In the genomic region with DNA sequence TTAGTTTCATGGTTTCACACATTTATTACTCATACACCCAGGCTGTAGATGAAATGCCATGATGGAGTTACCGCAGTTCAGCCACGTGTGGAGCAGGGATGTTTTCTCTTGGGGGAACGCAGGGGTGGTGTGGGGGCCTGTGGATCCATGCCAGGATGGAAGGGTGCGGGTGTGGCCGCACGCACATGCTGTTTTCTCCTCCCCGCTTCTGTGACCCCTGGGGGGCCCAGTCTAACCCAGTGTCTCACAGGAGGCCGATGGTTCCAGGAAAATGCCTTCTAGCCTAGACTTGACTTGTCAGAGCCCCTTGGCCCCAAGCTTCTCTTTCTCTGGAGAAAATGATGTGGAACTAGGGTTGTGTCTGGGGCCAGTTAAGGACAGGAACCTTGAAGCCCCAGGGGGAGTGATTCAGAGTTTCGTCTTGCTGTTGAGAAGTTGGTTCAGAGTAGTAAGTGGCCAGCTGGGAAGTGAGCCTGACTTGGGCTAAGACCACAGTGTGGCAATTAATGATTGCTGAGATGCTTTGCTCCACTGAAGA, we compare ENCODE assay signal across 1 cellular context.
TF ChIP-seq lines count a peak whose summit lies in the region.

No MANE protein-coding gene starts in this region.

TF ChIP-seq in K562, 482 proteins besides CTCF, POLR2A, EP300 and RAD21 (continued from another document and continues in another):
- TF ChIP-seq, protein P1, sequence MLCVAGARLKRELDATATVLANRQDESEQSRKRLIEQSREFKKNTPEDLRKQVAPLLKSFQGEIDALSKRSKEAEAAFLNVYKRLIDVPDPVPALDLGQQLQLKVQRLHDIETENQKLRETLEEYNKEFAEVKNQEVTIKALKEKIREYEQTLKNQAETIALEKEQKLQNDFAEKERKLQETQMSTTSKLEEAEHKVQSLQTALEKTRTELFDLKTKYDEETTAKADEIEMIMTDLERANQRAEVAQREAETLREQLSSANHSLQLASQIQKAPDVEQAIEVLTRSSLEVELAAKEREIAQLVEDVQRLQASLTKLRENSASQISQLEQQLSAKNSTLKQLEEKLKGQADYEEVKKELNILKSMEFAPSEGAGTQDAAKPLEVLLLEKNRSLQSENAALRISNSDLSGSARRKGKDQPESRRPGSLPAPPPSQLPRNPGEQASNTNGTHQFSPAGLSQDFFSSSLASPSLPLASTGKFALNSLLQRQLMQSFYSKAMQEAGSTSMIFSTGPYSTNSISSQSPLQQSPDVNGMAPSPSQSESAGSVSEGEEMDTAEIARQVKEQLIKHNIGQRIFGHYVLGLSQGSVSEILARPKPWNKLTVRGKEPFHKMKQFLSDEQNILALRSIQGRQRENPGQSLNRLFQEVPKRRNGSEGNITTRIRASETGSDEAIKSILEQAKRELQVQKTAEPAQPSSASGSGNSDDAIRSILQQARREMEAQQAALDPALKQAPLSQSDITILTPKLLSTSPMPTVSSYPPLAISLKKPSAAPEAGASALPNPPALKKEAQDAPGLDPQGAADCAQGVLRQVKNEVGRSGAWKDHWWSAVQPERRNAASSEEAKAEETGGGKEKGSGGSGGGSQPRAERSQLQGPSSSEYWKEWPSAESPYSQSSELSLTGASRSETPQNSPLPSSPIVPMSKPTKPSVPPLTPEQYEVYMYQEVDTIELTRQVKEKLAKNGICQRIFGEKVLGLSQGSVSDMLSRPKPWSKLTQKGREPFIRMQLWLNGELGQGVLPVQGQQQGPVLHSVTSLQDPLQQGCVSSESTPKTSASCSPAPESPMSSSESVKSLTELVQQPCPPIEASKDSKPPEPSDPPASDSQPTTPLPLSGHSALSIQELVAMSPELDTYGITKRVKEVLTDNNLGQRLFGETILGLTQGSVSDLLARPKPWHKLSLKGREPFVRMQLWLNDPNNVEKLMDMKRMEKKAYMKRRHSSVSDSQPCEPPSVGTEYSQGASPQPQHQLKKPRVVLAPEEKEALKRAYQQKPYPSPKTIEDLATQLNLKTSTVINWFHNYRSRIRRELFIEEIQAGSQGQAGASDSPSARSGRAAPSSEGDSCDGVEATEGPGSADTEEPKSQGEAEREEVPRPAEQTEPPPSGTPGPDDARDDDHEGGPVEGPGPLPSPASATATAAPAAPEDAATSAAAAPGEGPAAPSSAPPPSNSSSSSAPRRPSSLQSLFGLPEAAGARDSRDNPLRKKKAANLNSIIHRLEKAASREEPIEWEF (CRISPR knock-in tag; IDR thresholded peaks at IDR 0.05) = peak; percentile 10
- no peak for TF ChIP-seq CBFB (CRISPR knock-in tag; IDR thresholded peaks at IDR 0.05)
- TF ChIP-seq HNRNPH1 (optimal IDR thresholded peaks at IDR 0.05; ENCODE audit: low read depth, low read length) = no peak
- no peak for TF ChIP-seq RCOR1 (IDR thresholded peaks at IDR 0.05; ENCODE audit: borderline replicate concordance in 1 of 2, low read depth in 2 of 2, low read length in 2 of 2)
- TF ChIP-seq, protein P2, sequence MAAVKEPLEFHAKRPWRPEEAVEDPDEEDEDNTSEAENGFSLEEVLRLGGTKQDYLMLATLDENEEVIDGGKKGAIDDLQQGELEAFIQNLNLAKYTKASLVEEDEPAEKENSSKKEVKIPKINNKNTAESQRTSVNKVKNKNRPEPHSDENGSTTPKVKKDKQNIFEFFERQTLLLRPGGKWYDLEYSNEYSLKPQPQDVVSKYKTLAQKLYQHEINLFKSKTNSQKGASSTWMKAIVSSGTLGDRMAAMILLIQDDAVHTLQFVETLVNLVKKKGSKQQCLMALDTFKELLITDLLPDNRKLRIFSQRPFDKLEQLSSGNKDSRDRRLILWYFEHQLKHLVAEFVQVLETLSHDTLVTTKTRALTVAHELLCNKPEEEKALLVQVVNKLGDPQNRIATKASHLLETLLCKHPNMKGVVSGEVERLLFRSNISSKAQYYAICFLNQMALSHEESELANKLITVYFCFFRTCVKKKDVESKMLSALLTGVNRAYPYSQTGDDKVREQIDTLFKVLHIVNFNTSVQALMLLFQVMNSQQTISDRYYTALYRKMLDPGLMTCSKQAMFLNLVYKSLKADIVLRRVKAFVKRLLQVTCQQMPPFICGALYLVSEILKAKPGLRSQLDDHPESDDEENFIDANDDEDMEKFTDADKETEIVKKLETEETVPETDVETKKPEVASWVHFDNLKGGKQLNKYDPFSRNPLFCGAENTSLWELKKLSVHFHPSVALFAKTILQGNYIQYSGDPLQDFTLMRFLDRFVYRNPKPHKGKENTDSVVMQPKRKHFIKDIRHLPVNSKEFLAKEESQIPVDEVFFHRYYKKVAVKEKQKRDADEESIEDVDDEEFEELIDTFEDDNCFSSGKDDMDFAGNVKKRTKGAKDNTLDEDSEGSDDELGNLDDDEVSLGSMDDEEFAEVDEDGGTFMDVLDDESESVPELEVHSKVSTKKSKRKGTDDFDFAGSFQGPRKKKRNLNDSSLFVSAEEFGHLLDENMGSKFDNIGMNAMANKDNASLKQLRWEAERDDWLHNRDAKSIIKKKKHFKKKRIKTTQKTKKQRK (IDR thresholded peaks at IDR 0.05; ENCODE audit: borderline replicate concordance, low read depth, low read length) = no peak
- no peak for TF ChIP-seq ILF3 (IDR thresholded peaks at IDR 0.05; ENCODE audit: borderline replicate concordance)
- no peak for TF ChIP-seq ZNF644 (tag; IDR thresholded peaks at IDR 0.05; ENCODE audit: low read depth)
- TF ChIP-seq NEUROD1 (IDR thresholded peaks at IDR 0.05; ENCODE audit: borderline replicate concordance, low read depth, low read length, partially characterized antibody) = no peak
- TF ChIP-seq KHSRP (IDR thresholded peaks at IDR 0.05) = no peak
- TF ChIP-seq, protein P3, sequence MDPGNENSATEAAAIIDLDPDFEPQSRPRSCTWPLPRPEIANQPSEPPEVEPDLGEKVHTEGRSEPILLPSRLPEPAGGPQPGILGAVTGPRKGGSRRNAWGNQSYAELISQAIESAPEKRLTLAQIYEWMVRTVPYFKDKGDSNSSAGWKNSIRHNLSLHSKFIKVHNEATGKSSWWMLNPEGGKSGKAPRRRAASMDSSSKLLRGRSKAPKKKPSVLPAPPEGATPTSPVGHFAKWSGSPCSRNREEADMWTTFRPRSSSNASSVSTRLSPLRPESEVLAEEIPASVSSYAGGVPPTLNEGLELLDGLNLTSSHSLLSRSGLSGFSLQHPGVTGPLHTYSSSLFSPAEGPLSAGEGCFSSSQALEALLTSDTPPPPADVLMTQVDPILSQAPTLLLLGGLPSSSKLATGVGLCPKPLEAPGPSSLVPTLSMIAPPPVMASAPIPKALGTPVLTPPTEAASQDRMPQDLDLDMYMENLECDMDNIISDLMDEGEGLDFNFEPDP (CRISPR knock-in tag; IDR thresholded peaks at IDR 0.05) = no peak
- TF ChIP-seq ZNF197 (CRISPR knock-in tag; IDR thresholded peaks at IDR 0.05; ENCODE audit: low read depth) = no peak
- TF ChIP-seq, protein P4, sequence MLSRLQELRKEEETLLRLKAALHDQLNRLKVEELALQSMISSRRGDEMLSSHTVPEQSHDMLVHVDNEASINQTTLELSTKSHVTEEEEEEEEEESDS (CRISPR knock-in tag; IDR thresholded peaks at IDR 0.05) = no peak
- no peak for TF ChIP-seq RBBP5 (IDR thresholded peaks at IDR 0.05; ENCODE audit: borderline replicate concordance, insufficient read depth, low read length, poor library complexity, severe bottlenecking)
- TF ChIP-seq, protein P5, sequence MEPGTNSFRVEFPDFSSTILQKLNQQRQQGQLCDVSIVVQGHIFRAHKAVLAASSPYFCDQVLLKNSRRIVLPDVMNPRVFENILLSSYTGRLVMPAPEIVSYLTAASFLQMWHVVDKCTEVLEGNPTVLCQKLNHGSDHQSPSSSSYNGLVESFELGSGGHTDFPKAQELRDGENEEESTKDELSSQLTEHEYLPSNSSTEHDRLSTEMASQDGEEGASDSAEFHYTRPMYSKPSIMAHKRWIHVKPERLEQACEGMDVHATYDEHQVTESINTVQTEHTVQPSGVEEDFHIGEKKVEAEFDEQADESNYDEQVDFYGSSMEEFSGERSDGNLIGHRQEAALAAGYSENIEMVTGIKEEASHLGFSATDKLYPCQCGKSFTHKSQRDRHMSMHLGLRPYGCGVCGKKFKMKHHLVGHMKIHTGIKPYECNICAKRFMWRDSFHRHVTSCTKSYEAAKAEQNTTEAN (CRISPR knock-in tag; IDR thresholded peaks at IDR 0.05) = no peak
- TF ChIP-seq, protein P6, sequence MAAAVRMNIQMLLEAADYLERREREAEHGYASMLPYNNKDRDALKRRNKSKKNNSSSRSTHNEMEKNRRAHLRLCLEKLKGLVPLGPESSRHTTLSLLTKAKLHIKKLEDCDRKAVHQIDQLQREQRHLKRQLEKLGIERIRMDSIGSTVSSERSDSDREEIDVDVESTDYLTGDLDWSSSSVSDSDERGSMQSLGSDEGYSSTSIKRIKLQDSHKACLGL (CRISPR knock-in tag; IDR thresholded peaks at IDR 0.05; ENCODE audit: borderline replicate concordance, poor library complexity, severe bottlenecking) = no peak
- TF ChIP-seq, protein P7, sequence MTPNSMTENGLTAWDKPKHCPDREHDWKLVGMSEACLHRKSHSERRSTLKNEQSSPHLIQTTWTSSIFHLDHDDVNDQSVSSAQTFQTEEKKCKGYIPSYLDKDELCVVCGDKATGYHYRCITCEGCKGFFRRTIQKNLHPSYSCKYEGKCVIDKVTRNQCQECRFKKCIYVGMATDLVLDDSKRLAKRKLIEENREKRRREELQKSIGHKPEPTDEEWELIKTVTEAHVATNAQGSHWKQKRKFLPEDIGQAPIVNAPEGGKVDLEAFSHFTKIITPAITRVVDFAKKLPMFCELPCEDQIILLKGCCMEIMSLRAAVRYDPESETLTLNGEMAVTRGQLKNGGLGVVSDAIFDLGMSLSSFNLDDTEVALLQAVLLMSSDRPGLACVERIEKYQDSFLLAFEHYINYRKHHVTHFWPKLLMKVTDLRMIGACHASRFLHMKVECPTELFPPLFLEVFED (CRISPR knock-in tag; conservative IDR thresholded peaks at IDR 0.05) = no peak
- TF ChIP-seq, protein P8, sequence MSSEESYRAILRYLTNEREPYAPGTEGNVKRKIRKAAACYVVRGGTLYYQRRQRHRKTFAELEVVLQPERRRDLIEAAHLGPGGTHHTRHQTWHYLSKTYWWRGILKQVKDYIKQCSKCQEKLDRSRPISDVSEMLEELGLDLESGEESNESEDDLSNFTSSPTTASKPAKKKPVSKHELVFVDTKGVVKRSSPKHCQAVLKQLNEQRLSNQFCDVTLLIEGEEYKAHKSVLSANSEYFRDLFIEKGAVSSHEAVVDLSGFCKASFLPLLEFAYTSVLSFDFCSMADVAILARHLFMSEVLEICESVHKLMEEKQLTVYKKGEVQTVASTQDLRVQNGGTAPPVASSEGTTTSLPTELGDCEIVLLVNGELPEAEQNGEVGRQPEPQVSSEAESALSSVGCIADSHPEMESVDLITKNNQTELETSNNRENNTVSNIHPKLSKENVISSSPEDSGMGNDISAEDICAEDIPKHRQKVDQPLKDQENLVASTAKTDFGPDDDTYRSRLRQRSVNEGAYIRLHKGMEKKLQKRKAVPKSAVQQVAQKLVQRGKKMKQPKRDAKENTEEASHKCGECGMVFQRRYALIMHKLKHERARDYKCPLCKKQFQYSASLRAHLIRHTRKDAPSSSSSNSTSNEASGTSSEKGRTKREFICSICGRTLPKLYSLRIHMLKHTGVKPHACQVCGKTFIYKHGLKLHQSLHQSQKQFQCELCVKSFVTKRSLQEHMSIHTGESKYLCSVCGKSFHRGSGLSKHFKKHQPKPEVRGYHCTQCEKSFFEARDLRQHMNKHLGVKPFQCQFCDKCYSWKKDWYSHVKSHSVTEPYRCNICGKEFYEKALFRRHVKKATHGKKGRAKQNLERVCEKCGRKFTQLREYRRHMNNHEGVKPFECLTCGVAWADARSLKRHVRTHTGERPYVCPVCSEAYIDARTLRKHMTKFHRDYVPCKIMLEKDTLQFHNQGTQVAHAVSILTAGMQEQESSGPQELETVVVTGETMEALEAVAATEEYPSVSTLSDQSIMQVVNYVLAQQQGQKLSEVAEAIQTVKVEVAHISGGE (CRISPR knock-in tag; IDR thresholded peaks at IDR 0.05) = no peak
- no peak for TF ChIP-seq RUNX1 (IDR thresholded peaks at IDR 0.05; ENCODE audit: low read depth)
- TF ChIP-seq, protein P9, sequence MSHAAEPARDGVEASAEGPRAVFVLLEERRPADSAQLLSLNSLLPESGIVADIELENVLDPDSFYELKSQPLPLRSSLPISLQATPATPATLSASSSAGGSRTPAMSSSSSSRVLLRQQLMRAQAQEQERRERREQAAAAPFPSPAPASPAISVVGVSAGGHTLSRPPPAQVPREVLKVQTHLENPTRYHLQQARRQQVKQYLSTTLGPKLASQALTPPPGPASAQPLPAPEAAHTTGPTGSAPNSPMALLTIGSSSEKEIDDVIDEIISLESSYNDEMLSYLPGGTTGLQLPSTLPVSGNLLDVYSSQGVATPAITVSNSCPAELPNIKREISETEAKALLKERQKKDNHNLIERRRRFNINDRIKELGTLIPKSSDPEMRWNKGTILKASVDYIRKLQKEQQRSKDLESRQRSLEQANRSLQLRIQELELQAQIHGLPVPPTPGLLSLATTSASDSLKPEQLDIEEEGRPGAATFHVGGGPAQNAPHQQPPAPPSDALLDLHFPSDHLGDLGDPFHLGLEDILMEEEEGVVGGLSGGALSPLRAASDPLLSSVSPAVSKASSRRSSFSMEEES (CRISPR knock-in tag; IDR thresholded peaks at IDR 0.05) = no peak
- TF ChIP-seq MIER1 (IDR thresholded peaks at IDR 0.05; ENCODE audit: low read depth) = no peak
- TF ChIP-seq ARNT (IDR thresholded peaks at IDR 0.05) = no peak
- TF ChIP-seq ZNF695 (CRISPR knock-in tag; IDR thresholded peaks at IDR 0.05) = no peak
- no peak for TF ChIP-seq ZFP36 (IDR thresholded peaks at IDR 0.05; ENCODE audit: low read depth, low read length, partially characterized antibody)
- no peak for TF ChIP-seq RFX7 (CRISPR knock-in tag; IDR thresholded peaks at IDR 0.05)
- TF ChIP-seq NFRKB (IDR thresholded peaks at IDR 0.05; ENCODE audit: low read depth) = no peak
- TF ChIP-seq COPS2 (conservative IDR thresholded peaks at IDR 0.05) = no peak
- TF ChIP-seq SP1 (CRISPR knock-in tag; IDR thresholded peaks at IDR 0.05) = no peak
- TF ChIP-seq ZNF165 (CRISPR knock-in tag; IDR thresholded peaks at IDR 0.05; ENCODE audit: borderline replicate concordance) = peak; percentile 32; the same call in 1 of the 2 replicates
- no peak for TF ChIP-seq SIRT6 (IDR thresholded peaks at IDR 0.05; ENCODE audit: low read depth, low read length)
- TF ChIP-seq, protein P10, sequence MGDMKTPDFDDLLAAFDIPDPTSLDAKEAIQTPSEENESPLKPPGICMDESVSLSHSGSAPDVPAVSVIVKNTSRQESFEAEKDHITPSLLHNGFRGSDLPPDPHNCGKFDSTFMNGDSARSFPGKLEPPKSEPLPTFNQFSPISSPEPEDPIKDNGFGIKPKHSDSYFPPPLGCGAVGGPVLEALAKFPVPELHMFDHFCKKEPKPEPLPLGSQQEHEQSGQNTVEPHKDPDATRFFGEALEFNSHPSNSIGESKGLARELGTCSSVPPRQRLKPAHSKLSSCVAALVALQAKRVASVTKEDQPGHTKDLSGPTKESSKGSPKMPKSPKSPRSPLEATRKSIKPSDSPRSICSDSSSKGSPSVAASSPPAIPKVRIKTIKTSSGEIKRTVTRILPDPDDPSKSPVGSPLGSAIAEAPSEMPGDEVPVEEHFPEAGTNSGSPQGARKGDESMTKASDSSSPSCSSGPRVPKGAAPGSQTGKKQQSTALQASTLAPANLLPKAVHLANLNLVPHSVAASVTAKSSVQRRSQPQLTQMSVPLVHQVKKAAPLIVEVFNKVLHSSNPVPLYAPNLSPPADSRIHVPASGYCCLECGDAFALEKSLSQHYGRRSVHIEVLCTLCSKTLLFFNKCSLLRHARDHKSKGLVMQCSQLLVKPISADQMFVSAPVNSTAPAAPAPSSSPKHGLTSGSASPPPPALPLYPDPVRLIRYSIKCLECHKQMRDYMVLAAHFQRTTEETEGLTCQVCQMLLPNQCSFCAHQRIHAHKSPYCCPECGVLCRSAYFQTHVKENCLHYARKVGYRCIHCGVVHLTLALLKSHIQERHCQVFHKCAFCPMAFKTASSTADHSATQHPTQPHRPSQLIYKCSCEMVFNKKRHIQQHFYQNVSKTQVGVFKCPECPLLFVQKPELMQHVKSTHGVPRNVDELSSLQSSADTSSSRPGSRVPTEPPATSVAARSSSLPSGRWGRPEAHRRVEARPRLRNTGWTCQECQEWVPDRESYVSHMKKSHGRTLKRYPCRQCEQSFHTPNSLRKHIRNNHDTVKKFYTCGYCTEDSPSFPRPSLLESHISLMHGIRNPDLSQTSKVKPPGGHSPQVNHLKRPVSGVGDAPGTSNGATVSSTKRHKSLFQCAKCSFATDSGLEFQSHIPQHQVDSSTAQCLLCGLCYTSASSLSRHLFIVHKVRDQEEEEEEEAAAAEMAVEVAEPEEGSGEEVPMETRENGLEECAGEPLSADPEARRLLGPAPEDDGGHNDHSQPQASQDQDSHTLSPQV (IDR thresholded peaks at IDR 0.05) = peak; percentile 96
- no peak for TF ChIP-seq ZBED1 (IDR thresholded peaks at IDR 0.05)
